1 cellular context compared by ENCODE assay signal in genomic region chr6:148745926-148746325, GRCh38.
TF ChIP-seq lines count a peak whose summit lies in the region.

No MANE protein-coding gene starts in this region.

TF ChIP-seq in WTC11, 78 proteins besides CTCF, POLR2A, EP300 and RAD21 (continued from another document):
- TF ChIP-seq, protein P1, sequence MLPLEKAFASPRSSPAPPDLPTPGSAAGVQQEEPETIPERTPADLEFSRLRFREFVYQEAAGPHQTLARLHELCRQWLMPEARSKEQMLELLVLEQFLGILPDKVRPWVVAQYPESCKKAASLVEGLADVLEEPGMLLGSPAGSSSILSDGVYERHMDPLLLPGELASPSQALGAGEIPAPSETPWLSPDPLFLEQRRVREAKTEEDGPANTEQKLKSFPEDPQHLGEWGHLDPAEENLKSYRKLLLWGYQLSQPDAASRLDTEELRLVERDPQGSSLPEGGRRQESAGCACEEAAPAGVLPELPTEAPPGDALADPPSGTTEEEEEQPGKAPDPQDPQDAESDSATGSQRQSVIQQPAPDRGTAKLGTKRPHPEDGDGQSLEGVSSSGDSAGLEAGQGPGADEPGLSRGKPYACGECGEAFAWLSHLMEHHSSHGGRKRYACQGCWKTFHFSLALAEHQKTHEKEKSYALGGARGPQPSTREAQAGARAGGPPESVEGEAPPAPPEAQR (CRISPR knock-in tag; IDR thresholded peaks at IDR 0.05) = no peak
- TF ChIP-seq, protein P2, sequence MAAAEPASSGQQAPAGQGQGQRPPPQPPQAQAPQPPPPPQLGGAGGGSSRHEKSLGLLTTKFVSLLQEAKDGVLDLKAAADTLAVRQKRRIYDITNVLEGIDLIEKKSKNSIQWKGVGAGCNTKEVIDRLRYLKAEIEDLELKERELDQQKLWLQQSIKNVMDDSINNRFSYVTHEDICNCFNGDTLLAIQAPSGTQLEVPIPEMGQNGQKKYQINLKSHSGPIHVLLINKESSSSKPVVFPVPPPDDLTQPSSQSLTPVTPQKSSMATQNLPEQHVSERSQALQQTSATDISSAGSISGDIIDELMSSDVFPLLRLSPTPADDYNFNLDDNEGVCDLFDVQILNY (CRISPR knock-in tag; IDR thresholded peaks at IDR 0.05) = no peak
- TF ChIP-seq, protein P3, sequence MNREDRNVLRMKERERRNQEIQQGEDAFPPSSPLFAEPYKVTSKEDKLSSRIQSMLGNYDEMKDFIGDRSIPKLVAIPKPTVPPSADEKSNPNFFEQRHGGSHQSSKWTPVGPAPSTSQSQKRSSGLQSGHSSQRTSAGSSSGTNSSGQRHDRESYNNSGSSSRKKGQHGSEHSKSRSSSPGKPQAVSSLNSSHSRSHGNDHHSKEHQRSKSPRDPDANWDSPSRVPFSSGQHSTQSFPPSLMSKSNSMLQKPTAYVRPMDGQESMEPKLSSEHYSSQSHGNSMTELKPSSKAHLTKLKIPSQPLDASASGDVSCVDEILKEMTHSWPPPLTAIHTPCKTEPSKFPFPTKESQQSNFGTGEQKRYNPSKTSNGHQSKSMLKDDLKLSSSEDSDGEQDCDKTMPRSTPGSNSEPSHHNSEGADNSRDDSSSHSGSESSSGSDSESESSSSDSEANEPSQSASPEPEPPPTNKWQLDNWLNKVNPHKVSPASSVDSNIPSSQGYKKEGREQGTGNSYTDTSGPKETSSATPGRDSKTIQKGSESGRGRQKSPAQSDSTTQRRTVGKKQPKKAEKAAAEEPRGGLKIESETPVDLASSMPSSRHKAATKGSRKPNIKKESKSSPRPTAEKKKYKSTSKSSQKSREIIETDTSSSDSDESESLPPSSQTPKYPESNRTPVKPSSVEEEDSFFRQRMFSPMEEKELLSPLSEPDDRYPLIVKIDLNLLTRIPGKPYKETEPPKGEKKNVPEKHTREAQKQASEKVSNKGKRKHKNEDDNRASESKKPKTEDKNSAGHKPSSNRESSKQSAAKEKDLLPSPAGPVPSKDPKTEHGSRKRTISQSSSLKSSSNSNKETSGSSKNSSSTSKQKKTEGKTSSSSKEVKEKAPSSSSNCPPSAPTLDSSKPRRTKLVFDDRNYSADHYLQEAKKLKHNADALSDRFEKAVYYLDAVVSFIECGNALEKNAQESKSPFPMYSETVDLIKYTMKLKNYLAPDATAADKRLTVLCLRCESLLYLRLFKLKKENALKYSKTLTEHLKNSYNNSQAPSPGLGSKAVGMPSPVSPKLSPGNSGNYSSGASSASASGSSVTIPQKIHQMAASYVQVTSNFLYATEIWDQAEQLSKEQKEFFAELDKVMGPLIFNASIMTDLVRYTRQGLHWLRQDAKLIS (CRISPR knock-in tag; IDR thresholded peaks at IDR 0.05; ENCODE audit: borderline replicate concordance) = no peak
- TF ChIP-seq KAT7 (CRISPR knock-in tag; IDR thresholded peaks at IDR 0.05; ENCODE audit: borderline replicate concordance) (no peak), MYBL2 (CRISPR knock-in tag; IDR thresholded peaks at IDR 0.05) (no peak), ZNF232 (CRISPR knock-in tag; IDR thresholded peaks at IDR 0.05) (no peak), STAT6 (CRISPR knock-in tag; conservative IDR thresholded peaks at IDR 0.05; ENCODE audit: low read depth) (no peak), SMAD4 (CRISPR knock-in tag; IDR thresholded peaks at IDR 0.05) (no peak), ZNF416 (CRISPR knock-in tag; IDR thresholded peaks at IDR 0.05) (no peak)
